In the genomic region with DNA sequence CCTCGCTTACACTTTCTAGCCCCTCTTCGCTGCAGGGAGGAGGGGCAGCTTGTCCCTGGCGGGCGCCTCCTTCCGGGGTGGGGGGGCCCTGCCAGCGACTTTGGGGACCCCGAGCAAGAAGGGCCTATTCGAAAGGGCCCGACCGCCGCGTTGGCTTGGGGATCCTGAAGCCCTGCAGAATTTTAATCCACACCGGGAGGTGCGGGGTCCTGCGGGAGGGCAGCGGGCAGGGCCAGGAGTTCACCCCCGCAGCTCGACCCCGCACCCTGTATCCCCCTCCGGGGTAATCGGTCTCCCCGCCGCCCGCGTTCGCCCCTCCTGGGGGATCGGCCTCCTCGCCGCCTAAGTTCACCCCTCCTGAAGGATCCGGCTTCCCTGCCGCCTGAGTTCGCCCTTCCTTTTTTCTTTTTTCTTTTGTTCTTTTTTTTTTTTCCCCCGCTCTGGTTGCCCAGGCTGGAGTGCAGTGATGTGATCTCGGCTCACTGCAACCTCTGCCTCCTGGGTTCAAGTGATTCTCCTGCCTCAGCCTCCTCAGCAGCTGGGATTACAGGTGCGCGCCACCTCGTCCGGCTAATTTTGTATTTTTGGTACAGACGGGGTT, we compare ENCODE assay signal across 1 cellular context.
TF ChIP-seq lines count a peak whose summit lies in the region.

No MANE protein-coding gene starts in this region.

TF ChIP-seq in IMR-90, 13 proteins besides CTCF, POLR2A, EP300 and RAD21 (continued from another document):
- TF ChIP-seq USF2 (IDR thresholded peaks at IDR 0.05; ENCODE audit: low read depth, low read length) (no peak), SMC3 (IDR thresholded peaks at IDR 0.05; ENCODE audit: low read depth, low read length) (no peak), BHLHE40 (IDR thresholded peaks at IDR 0.05; ENCODE audit: low read depth, low read length) (no peak)
